22 cellular contexts compared by ENCODE assay signal in genomic region chr17:19652595-19652994, GRCh38. TPM values are rescaled to one million over a fixed set of nuclear protein-coding genes. Genes with fewer than 3 reads are reported as not detected.
DNase-seq lines count a peak whose midpoint lies in the region; ATAC-seq and TF ChIP-seq lines count a peak whose summit lies in the region.
"Had no signal": no experiment of that assay in that cellular context is flagged by ENCODE, and none has a peak within 500 bp of the region (broad histone marks: within the 10 kb centered on the region; RNA-seq: fewer than 3 reads in every experiment).

No MANE protein-coding gene starts in this region.

- peaks cover 34% of the 10 kb centered on the region for H3K4me1 Mint-ChIP-seq in mesothelial cell of epicardium

- no peak for TF ChIP-seq CTCF in ascending aorta (IDR thresholded peaks at IDR 0.05)
- no peak for TF ChIP-seq CTCF in mesothelial cell of epicardium (IDR thresholded peaks at IDR 0.05; ENCODE audit: unreplicated experiment)
- TF ChIP-seq CTCF in upper lobe of left lung (IDR thresholded peaks at IDR 0.05), result no peak
- TF ChIP-seq CTCF in foreskin fibroblast (IDR thresholded peaks at IDR 0.05; ENCODE audit: low read depth, low read length), result no peak

- no peaks in the 10 kb centered on the region for H3K27me3 ChIP-seq in ascending aorta
- no peaks in the 10 kb centered on the region for H3K27me3 ChIP-seq in upper lobe of left lung
- H3K27me3 ChIP-seq: BLaER1 had no signal

- TF ChIP-seq EP300 in upper lobe of left lung (IDR thresholded peaks at IDR 0.05), result no peak

- TF ChIP-seq POLR2A in upper lobe of left lung (IDR thresholded peaks at IDR 0.05), result no peak

- H3K27me3 Mint-ChIP-seq in mesothelial cell of epicardium (ENCODE audit: low read depth), result no peaks in the 10 kb centered on the region
- H3K27me3 Mint-ChIP-seq: activated CD4-positive, alpha-beta memory T cell treated with anti-CD3 and anti-CD28 coated beads for 36 hours; T-cell had no signal

- peak overlapping the region; percentile 59 to 64 for H3K27ac ChIP-seq in ascending aorta
- peak overlapping the region; percentile 81 for H3K27ac ChIP-seq in epithelial cell of prostate
- peak overlapping the region in 3 of 4 donors; percentile 24 to 56 (median 28) for H3K27ac ChIP-seq in upper lobe of left lung
- H3K27ac ChIP-seq: BLaER1, KMS-11 had no signal

- peak overlapping the region in 1 of 2 donors; percentile 16 for H3K4me3 ChIP-seq in ascending aorta
- no peak overlapping the region for H3K4me3 ChIP-seq in upper lobe of left lung
- H3K4me3 ChIP-seq in foreskin fibroblast (ENCODE audit: low read depth in 1 of 2, low read length in 2 of 2), result no peak overlapping the region
- H3K4me3 ChIP-seq: BLaER1 had no signal

- ATAC-seq in upper lobe of left lung (ENCODE audit: low FRiP score in 2 of 2), result no peak
- ATAC-seq: stimulated activated naive CD8-positive, alpha-beta T cell treated with anti-CD3 and anti-CD28 coated beads, Interleukin-15, Interleukin-2, amounts not matched to agents 100 U/mL and 50 U/mL, for 24 hours; T-cell had no signal

- no peak for DNase-seq in ascending aorta (ENCODE audit: low spot score in 2 of 2)
- no peak for DNase-seq in epithelial cell of prostate (ENCODE audit: low read depth, low spot score)
- no peak for DNase-seq in mesothelial cell of epicardium (ENCODE audit: low spot score in 2 of 2, unreplicated experiment in 2 of 2)
- no peak for DNase-seq in upper lobe of left lung
- no peak for DNase-seq in NCI-H526 (lab: John Stamatoyannopoulos, UW)
- no peak for DNase-seq in foreskin fibroblast
- DNase-seq in SW480 (ENCODE audit: low spot score), result no peak
- DNase-seq: activated CD4-positive, alpha-beta memory T cell treated with anti-CD3 and anti-CD28 coated beads for 36 hours; activated naive CD4-positive, alpha-beta T cell treated with anti-CD3 and anti-CD28 coated beads, Interleukin-2, amount 10 ng/mL, durations not matched to agents 7 days and 5 days; dermis blood vessel endothelial cell; erythroblast; islet precursor cell; midbrain; NCI-H1048; NCI-H2029 treated with DMSO at 0.1 percent for 48 hours; NCI-H510A; Right ventricle myocardium superior; stimulated activated naive CD8-positive, alpha-beta T cell treated with anti-CD3 and anti-CD28 coated beads, Interleukin-15, Interleukin-2, amounts not matched to agents 100 U/mL and 50 U/mL, for 24 hours; T-cell had no signal

- H3K9me3 Mint-ChIP-seq in mesothelial cell of epicardium, result no peaks in the 10 kb centered on the region
- H3K9me3 Mint-ChIP-seq: activated CD4-positive, alpha-beta memory T cell treated with anti-CD3 and anti-CD28 coated beads for 36 hours; neural crest cell; T-cell had no signal

- H3K4me3 Mint-ChIP-seq in mesothelial cell of epicardium, result no peak overlapping the region
- H3K4me3 Mint-ChIP-seq: activated CD4-positive, alpha-beta memory T cell treated with anti-CD3 and anti-CD28 coated beads for 36 hours; activated naive CD4-positive, alpha-beta T cell treated with anti-CD3 and anti-CD28 coated beads, Interleukin-2, amount 10 ng/mL, durations not matched to agents 7 days and 5 days; T-cell had no signal

- H3K27ac Mint-ChIP-seq in mesothelial cell of epicardium, result peak overlapping the region; percentile 75
- H3K27ac Mint-ChIP-seq: activated CD4-positive, alpha-beta memory T cell treated with anti-CD3 and anti-CD28 coated beads for 36 hours; activated naive CD4-positive, alpha-beta T cell treated with anti-CD3 and anti-CD28 coated beads, Interleukin-2, amount 10 ng/mL, durations not matched to agents 7 days and 5 days; T-cell had no signal

- H3K36me3 Mint-ChIP-seq in mesothelial cell of epicardium, result peaks cover 41% of the 10 kb centered on the region

- H3K36me3 ChIP-seq in ascending aorta, result peaks cover 32 to 34% of the 10 kb centered on the region in 2 donors
- H3K36me3 ChIP-seq in upper lobe of left lung, result peaks cover 12 to 47% (median 26%) of the 10 kb centered on the region in 4 donors

- H3K9me3 ChIP-seq in ascending aorta (no peaks in the 10 kb centered on the region), upper lobe of left lung (no peaks in the 10 kb centered on the region)

- H3K4me1 ChIP-seq in ascending aorta (peaks cover 0 to 26% of the 10 kb centered on the region in 2 donors), upper lobe of left lung (peaks cover 29 to 44% (median 39%) of the 10 kb centered on the region in 4 donors)

- intact Hi-C loops in ascending aorta (cut with DNase I), result no loop called here

- 40 to 47% methylated on average over 3 of the region's 3 CpGs for WGBS in upper lobe of left lung, 2 donors

RNA-seq across cellular contexts. Expression of gene ALDH3A2, which starts 4.0 kb away (rescaled TPM):
- total RNA-seq in ascending aorta, result 189 TPM
- 76.6 to 78.4 TPM (median 77.2 TPM) in 3 replicates for total RNA-seq in mesothelial cell of epicardium
- 100 to 1,000 TPM; 116 to 313 (median 194) TPM for total RNA-seq in upper lobe of left lung

Comparison
In these comparisons a context has a peak if more than half of its experiments do, and no peak if none do; other contexts are left out.
1. H3K27ac ChIP-seq: peak in every context shown above with its lines; median percentile 81 in epithelial cell of prostate; 62 in ascending aorta; 28 in upper lobe of left lung.